Comparison of ENCODE assay signal across 1 cellular context in genomic region chr17:81050645-81051625, GRCh38.
TF ChIP-seq lines count a peak whose summit lies in the region.

No MANE protein-coding gene starts in this region.

TF ChIP-seq in HepG2, 621 proteins besides CTCF, POLR2A, EP300 and RAD21:
- TF ChIP-seq, protein P1, sequence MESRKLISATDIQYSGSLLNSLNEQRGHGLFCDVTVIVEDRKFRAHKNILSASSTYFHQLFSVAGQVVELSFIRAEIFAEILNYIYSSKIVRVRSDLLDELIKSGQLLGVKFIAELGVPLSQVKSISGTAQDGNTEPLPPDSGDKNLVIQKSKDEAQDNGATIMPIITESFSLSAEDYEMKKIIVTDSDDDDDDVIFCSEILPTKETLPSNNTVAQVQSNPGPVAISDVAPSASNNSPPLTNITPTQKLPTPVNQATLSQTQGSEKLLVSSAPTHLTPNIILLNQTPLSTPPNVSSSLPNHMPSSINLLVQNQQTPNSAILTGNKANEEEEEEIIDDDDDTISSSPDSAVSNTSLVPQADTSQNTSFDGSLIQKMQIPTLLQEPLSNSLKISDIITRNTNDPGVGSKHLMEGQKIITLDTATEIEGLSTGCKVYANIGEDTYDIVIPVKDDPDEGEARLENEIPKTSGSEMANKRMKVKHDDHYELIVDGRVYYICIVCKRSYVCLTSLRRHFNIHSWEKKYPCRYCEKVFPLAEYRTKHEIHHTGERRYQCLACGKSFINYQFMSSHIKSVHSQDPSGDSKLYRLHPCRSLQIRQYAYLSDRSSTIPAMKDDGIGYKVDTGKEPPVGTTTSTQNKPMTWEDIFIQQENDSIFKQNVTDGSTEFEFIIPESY (CRISPR knock-in tag; IDR thresholded peaks at IDR 0.05): 0 out of 2 replicates have a peak, but pooled peaks have one; percentile 29
- TF ChIP-seq, protein P2, sequence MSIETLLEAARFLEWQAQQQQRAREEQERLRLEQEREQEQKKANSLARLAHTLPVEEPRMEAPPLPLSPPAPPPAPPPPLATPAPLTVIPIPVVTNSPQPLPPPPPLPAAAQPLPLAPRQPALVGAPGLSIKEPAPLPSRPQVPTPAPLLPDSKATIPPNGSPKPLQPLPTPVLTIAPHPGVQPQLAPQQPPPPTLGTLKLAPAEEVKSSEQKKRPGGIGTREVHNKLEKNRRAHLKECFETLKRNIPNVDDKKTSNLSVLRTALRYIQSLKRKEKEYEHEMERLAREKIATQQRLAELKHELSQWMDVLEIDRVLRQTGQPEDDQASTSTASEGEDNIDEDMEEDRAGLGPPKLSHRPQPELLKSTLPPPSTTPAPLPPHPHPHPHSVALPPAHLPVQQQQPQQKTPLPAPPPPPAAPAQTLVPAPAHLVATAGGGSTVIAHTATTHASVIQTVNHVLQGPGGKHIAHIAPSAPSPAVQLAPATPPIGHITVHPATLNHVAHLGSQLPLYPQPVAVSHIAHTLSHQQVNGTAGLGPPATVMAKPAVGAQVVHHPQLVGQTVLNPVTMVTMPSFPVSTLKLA (IDR thresholded peaks at IDR 0.05): peak; percentile 62; the same call in 1 of the 2 replicates
- TF ChIP-seq PHF21A (CRISPR knock-in tag; IDR thresholded peaks at IDR 0.05) (no peak), STAG1 (CRISPR knock-in tag; IDR thresholded peaks at IDR 0.05) (no peak), FOXO4 (CRISPR knock-in tag; conservative IDR thresholded peaks at IDR 0.05) (no peak)
